14 cellular contexts compared by ENCODE assay signal in the genomic region with DNA sequence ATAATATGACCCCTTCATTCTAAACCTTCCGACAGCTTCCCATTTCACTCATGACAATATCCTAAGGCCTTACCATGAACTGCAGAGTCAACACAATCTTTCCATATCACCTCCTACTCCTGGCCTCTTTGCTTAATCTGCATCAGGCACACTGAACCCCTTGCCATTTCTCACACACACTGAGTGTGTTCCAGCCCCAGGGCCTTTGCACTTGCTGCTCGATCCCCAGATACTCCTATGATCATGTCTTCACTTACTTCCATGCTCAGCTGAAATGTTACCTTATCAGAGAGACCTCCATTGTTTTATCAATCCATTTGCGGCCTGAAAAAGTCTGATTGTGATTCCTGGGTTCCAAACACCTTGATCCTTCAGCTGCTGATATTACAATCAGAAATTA. TPM values are rescaled to one million over a fixed set of nuclear protein-coding genes. Genes with fewer than 3 reads are reported as not detected.
DNase-seq lines count a peak whose midpoint lies in the region; ATAC-seq, FAIRE-seq and TF ChIP-seq lines count a peak whose summit lies in the region.
"Had no signal": no experiment of that assay in that cellular context is flagged by ENCODE, and none has a peak within 500 bp of the region (broad histone marks: within the 10 kb centered on the region; RNA-seq: fewer than 3 reads in every experiment).

No MANE protein-coding gene starts in this region.

- no peak overlapping the region for H3K4me3 Mint-ChIP-seq in activated CD4-positive, alpha-beta T cell treated with anti-CD3 and anti-CD28 coated beads, Interleukin-2, amount 10 ng/mL, durations not matched to agents 24 days and 14 days
- no peak overlapping the region for H3K4me3 Mint-ChIP-seq in astrocyte (ENCODE audit: unreplicated experiment)
- H3K4me3 Mint-ChIP-seq: HFFc6 had no signal

- no peak overlapping the region for H3K27ac Mint-ChIP-seq in activated CD4-positive, alpha-beta T cell treated with anti-CD3 and anti-CD28 coated beads, Interleukin-2, amount 10 ng/mL, durations not matched to agents 24 days and 14 days
- H3K27ac Mint-ChIP-seq in astrocyte (ENCODE audit: unreplicated experiment) = peak overlapping the region; percentile 4
- H3K27ac Mint-ChIP-seq: HFFc6 had no signal

- H4K20me1 ChIP-seq in astrocyte (ENCODE audit: insufficient read depth, low read length) = no peaks in the 10 kb centered on the region

- no peaks in the 10 kb centered on the region for H3K36me3 ChIP-seq in astrocyte (ENCODE audit: insufficient read depth, low read length)
- no peaks in the 10 kb centered on the region for H3K36me3 ChIP-seq in gastrocnemius medialis
- no peaks in the 10 kb centered on the region for H3K36me3 ChIP-seq in lower lobe of right lung
- H3K36me3 ChIP-seq: SJSA1 had no signal

- H2AFZ ChIP-seq in astrocyte (ENCODE audit: low read depth, low read length) = no peak overlapping the region

- H3K4me1 ChIP-seq in astrocyte (ENCODE audit: insufficient read depth, low read length) = peaks cover 21% of the 10 kb centered on the region
- peaks cover 17 to 38% of the 10 kb centered on the region in 2 donors for H3K4me1 ChIP-seq in gastrocnemius medialis
- H3K4me1 ChIP-seq in lower lobe of right lung = peaks cover 6% of the 10 kb centered on the region

- intact Hi-C loops in activated CD4-positive, alpha-beta T cell treated with anti-CD3 and anti-CD28 coated beads, Interleukin-2, amount 10 ng/mL, durations not matched to agents 24 days and 14 days (cut with micrococcal nuclease) = no loop called here
- intact Hi-C loops in gastrocnemius medialis (cut with DNase I; ENCODE audit: low total_unique reads) = loop anchor here (1.0 to 5.0 kb wide), 4 partner anchors 31 to 234 kb away; a partner anchor contains a TSS
- intact Hi-C loops in lower lobe of right lung (cut with DNase I) = no loop called here

- peak overlapping the region; percentile 1 for H3K9ac ChIP-seq in astrocyte (ENCODE audit: low read length)

- no peak for TF ChIP-seq POLR2A in gastrocnemius medialis (IDR thresholded peaks at IDR 0.05)

- no peak for TF ChIP-seq CTCF in astrocyte (IDR thresholded peaks at IDR 0.05; ENCODE audit: insufficient read depth, low read depth, low read length)
- TF ChIP-seq CTCF in gastrocnemius medialis (IDR thresholded peaks at IDR 0.05 in 4 of 5, conservative IDR thresholded peaks at IDR 0.05 in 1 of 5) = no peak
- no peak for TF ChIP-seq CTCF in lower lobe of right lung (IDR thresholded peaks at IDR 0.05)

- peak; percentile 17 for DNase-seq in activated CD4-positive, alpha-beta T cell treated with anti-CD3 and anti-CD28 coated beads, Interleukin-2, amount 10 ng/mL, durations not matched to agents 24 days and 14 days
- no peak for DNase-seq in activated CD4-positive, alpha-beta T cell treated with anti-CD3 and anti-CD28 coated beads, Interleukin-2, amount 50 U/mL, for 1 hour
- DNase-seq in astrocyte (ENCODE audit: low read depth) (no peak), epithelial cell of prostate (ENCODE audit: low read depth, low spot score) (no peak), gastrocnemius medialis (no peak), NCI-H1105 treated with DMSO at 0.1 percent for 48 hours (lab: John Stamatoyannopoulos, UW) (no peak), NK-92 (lab: John Stamatoyannopoulos, UW; ENCODE audit: unreplicated experiment) (no peak), lower lobe of right lung (no peak)
- DNase-seq: DMS 273 treated with DMSO at 0.1 percent for 48 hours, NCI-H1930 had no signal

- in situ Hi-C loops in gastrocnemius medialis (cut with MboI; ENCODE audit: low sequenced_read_pairs in 4 of 4) = no loop called here

- H3K79me2 ChIP-seq in astrocyte (ENCODE audit: insufficient read depth, low read length) = no peaks in the 10 kb centered on the region

- no peaks in the 10 kb centered on the region for H3K27me3 Mint-ChIP-seq in activated CD4-positive, alpha-beta T cell treated with anti-CD3 and anti-CD28 coated beads, Interleukin-2, amount 10 ng/mL, durations not matched to agents 24 days and 14 days
- H3K27me3 Mint-ChIP-seq in astrocyte (ENCODE audit: low read depth, unreplicated experiment) = no peaks in the 10 kb centered on the region

- H3K27me3 ChIP-seq in astrocyte (ENCODE audit: insufficient read depth, low read length) (no peaks in the 10 kb centered on the region), gastrocnemius medialis (no peaks in the 10 kb centered on the region), lower lobe of right lung (ENCODE audit: low read depth) (no peaks in the 10 kb centered on the region)
- H3K27me3 ChIP-seq: SJSA1 had no signal

- H3K27ac ChIP-seq in astrocyte (ENCODE audit: low read depth, low read length) (peak overlapping the region; percentile 6), epithelial cell of prostate (peak overlapping the region; percentile 85), gastrocnemius medialis (peak overlapping the region; percentile 86 to 88 (median 86)), lower lobe of right lung (no peak overlapping the region)
- H3K27ac ChIP-seq: 22Rv1, C4-2B, SJSA1 had no signal

- H3K4me2 ChIP-seq in astrocyte (ENCODE audit: low read length) = no peak overlapping the region

- peaks cover 3% of the 10 kb centered on the region for H3K4me1 Mint-ChIP-seq in activated CD4-positive, alpha-beta T cell treated with anti-CD3 and anti-CD28 coated beads, Interleukin-2, amount 10 ng/mL, durations not matched to agents 24 days and 14 days
- H3K4me1 Mint-ChIP-seq in astrocyte (ENCODE audit: low read depth, unreplicated experiment) = peaks cover 12% of the 10 kb centered on the region

- FAIRE-seq in astrocyte (lab: Jason Lieb, UNC) = no peak

- H3K9me3 ChIP-seq in astrocyte (ENCODE audit: insufficient read depth, low read depth, low read length) (peaks cover 4% of the 10 kb centered on the region), gastrocnemius medialis (no peaks in the 10 kb centered on the region), lower lobe of right lung (no peaks in the 10 kb centered on the region)
- H3K9me3 ChIP-seq: SJSA1 had no signal

- no peak for ATAC-seq in gastrocnemius medialis
- no peak for ATAC-seq in lower lobe of right lung

- no peaks in the 10 kb centered on the region for H3K36me3 Mint-ChIP-seq in activated CD4-positive, alpha-beta T cell treated with anti-CD3 and anti-CD28 coated beads, Interleukin-2, amount 10 ng/mL, durations not matched to agents 24 days and 14 days (ENCODE audit: low read depth)
- H3K36me3 Mint-ChIP-seq in astrocyte (ENCODE audit: low read depth, unreplicated experiment) = peaks cover 1% of the 10 kb centered on the region

- H3K4me3 ChIP-seq in astrocyte (ENCODE audit: insufficient read depth, low read depth, low read length) (no peak overlapping the region), gastrocnemius medialis (no peak overlapping the region), lower lobe of right lung (no peak overlapping the region)
- H3K4me3 ChIP-seq: SJSA1 had no signal

- H3K9me3 Mint-ChIP-seq in activated CD4-positive, alpha-beta T cell treated with anti-CD3 and anti-CD28 coated beads, Interleukin-2, amount 10 ng/mL, durations not matched to agents 24 days and 14 days = no peaks in the 10 kb centered on the region
- peaks cover 16% of the 10 kb centered on the region for H3K9me3 Mint-ChIP-seq in astrocyte (ENCODE audit: unreplicated experiment)

RNA-seq across cellular contexts. Expression of a gene that starts 47.0 kb away (rescaled TPM):
- 28.6 and 30.4 TPM in 2 replicates for total RNA-seq in activated CD4-positive, alpha-beta T cell treated with anti-CD3 and anti-CD28 coated beads, Interleukin-2, amount 10 ng/mL, durations not matched to agents 24 days and 14 days
- total RNA-seq in astrocyte (37.0 and 40.3 TPM in 2 replicates), gastrocnemius medialis (100 to 1,000 TPM in 1 of 4 donors, 10 to 100 TPM in 3; 51.5 to 136 (median 59.3) TPM), lower lobe of right lung (160 TPM)
